ENCODE assay signal across 3 cellular contexts in the genomic region with DNA sequence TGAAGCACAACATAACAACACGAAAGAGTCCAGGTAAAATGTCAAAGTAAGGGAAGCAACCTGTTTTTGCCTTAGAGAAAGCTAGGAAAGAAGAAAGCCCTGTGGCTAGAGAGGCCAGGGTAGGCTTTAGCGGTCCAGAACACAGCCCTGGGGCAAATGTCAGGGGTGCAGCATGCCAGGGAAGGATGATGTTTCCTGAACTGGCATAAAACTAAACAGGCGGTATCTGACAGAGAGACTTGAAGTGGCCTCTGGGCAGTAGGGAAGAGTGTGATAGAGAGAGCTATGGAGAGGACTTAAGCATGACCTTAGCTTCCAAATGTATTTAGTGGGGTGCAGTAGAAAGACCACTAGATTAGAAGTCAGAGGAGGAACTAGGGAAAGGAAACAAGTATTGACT.
"Had no signal": no experiment of that assay in that cellular context is flagged by ENCODE, and none has a peak within 500 bp of the region (broad histone marks: within the 10 kb centered on the region; RNA-seq: fewer than 3 reads in every experiment).

No MANE protein-coding gene starts in this region.

- H3K4me3 ChIP-seq: GM12878 had no signal

- ATAC-seq: GM12878 had no signal

- DNase-seq: GDM1, GF-D8 had no signal
